Comparison of ENCODE assay signal across 8 cellular contexts in genomic region chr10:100827819-100828743, GRCh38.
A peak's percentile ranks its signal among the peaks of the same experiment; 100 is the strongest.
DNase-seq lines count a peak whose midpoint lies in the region; ATAC-seq and TF ChIP-seq lines count a peak whose summit lies in the region.

No MANE protein-coding gene starts in this region.

- peaks cover 4% of the 10 kb centered on the region for H3K36me3 Mint-ChIP-seq in T-helper 1 cell treated with Interleukin-12 subunit alpha and Interleukin-12 subunit beta and Interleukin-4 antibody, amounts not matched to agents 30 μg/mL and 1 μg/mL, for 36 hours (ENCODE audit: low read depth)
- H3K36me3 Mint-ChIP-seq in effector memory CD8-positive, alpha-beta T cell (ENCODE audit: insufficient read depth): no peaks in the 10 kb centered on the region
- no peaks in the 10 kb centered on the region for H3K36me3 Mint-ChIP-seq in natural killer cell

- H3K27ac ChIP-seq in 22Rv1: peak overlapping the region; percentile 37

- peak; percentile 55 for ATAC-seq in effector memory CD8-positive, alpha-beta T cell (replicated peaks)
- peak; percentile 54 to 70 (median 68) for ATAC-seq in natural killer cell

- H3K9me3 Mint-ChIP-seq in T-helper 1 cell treated with Interleukin-12 subunit alpha and Interleukin-12 subunit beta and Interleukin-4 antibody, amounts not matched to agents 30 μg/mL and 1 μg/mL, for 36 hours: no peaks in the 10 kb centered on the region
- no peaks in the 10 kb centered on the region for H3K9me3 Mint-ChIP-seq in effector memory CD8-positive, alpha-beta T cell
- H3K9me3 Mint-ChIP-seq in natural killer cell: no peaks in the 10 kb centered on the region

- H3K27ac Mint-ChIP-seq in T-helper 1 cell treated with Interleukin-12 subunit alpha and Interleukin-12 subunit beta and Interleukin-4 antibody, amounts not matched to agents 30 μg/mL and 1 μg/mL, for 36 hours: peak overlapping the region; percentile 52
- H3K27ac Mint-ChIP-seq in effector memory CD8-positive, alpha-beta T cell: peak overlapping the region; percentile 13 to 47
- H3K27ac Mint-ChIP-seq in natural killer cell: peak overlapping the region in 1 of 2 donors; percentile 79

- TF ChIP-seq CTCF in 22Rv1 (IDR thresholded peaks at IDR 0.05): peak; percentile 47
- peak; percentile 28; the same call in 1 of the 2 replicates for TF ChIP-seq CTCF in GM12874 (IDR thresholded peaks at IDR 0.05; ENCODE audit: insufficient read depth, low read depth, low read length)
- no peak for TF ChIP-seq CTCF in natural killer cell (IDR thresholded peaks at IDR 0.05)

- intact Hi-C loops in natural killer cell (cut with micrococcal nuclease): loop anchor here (5.0 kb wide), 2 partner anchors 156 to 266 kb away; no protein-coding TSS in a partner anchor

- peak overlapping the region; percentile 77 for H3K4me3 Mint-ChIP-seq in T-helper 1 cell treated with Interleukin-12 subunit alpha and Interleukin-12 subunit beta and Interleukin-4 antibody, amounts not matched to agents 30 μg/mL and 1 μg/mL, for 36 hours
- H3K4me3 Mint-ChIP-seq in effector memory CD8-positive, alpha-beta T cell: peak overlapping the region; percentile 88 to 90
- peak overlapping the region; percentile 79 for H3K4me3 Mint-ChIP-seq in natural killer cell

- peaks cover 17% of the 10 kb centered on the region for H3K4me1 Mint-ChIP-seq in T-helper 1 cell treated with Interleukin-12 subunit alpha and Interleukin-12 subunit beta and Interleukin-4 antibody, amounts not matched to agents 30 μg/mL and 1 μg/mL, for 36 hours (ENCODE audit: low read depth)
- peaks cover 13 to 32% of the 10 kb centered on the region in 2 donors for H3K4me1 Mint-ChIP-seq in effector memory CD8-positive, alpha-beta T cell (ENCODE audit: low read depth in 2 of 2)
- peaks cover 25 to 48% of the 10 kb centered on the region in 2 donors for H3K4me1 Mint-ChIP-seq in natural killer cell

- peak in 2 of 3 experiments; percentile 11 to 22 for DNase-seq in effector memory CD8-positive, alpha-beta T cell
- peak; percentile 43 for DNase-seq in natural killer cell
- no peak for DNase-seq in dedifferentiated amniotic fluid mesenchymal stem cell (ENCODE audit: extremely low spot score)
- DNase-seq in NCI-H524 treated with DMSO at 0.1 percent for 48 hours (lab: John Stamatoyannopoulos, UW): no peak
- DNase-seq in pons (ENCODE audit: low spot score): no peak

- H3K27me3 Mint-ChIP-seq in T-helper 1 cell treated with Interleukin-12 subunit alpha and Interleukin-12 subunit beta and Interleukin-4 antibody, amounts not matched to agents 30 μg/mL and 1 μg/mL, for 36 hours (ENCODE audit: low read depth): peaks cover 85% of the 10 kb centered on the region
- peaks cover 40 to 96% of the 10 kb centered on the region in 2 donors for H3K27me3 Mint-ChIP-seq in effector memory CD8-positive, alpha-beta T cell
- peaks cover 66 to 68% of the 10 kb centered on the region in 2 donors for H3K27me3 Mint-ChIP-seq in natural killer cell (ENCODE audit: low read depth in 2 of 2)

Comparison
In these comparisons a context has a peak if more than half of its experiments do, and no peak if none do; other contexts are left out.
1. DNase-seq: peak in effector memory CD8-positive, alpha-beta T cell (2 of 3) and natural killer cell (single experiment); none in dedifferentiated amniotic fluid mesenchymal stem cell (single experiment), NCI-H524 treated with DMSO at 0.1 percent for 48 hours (single experiment) and pons (single experiment).
2. Peak in every context shown above with its lines, with median percentiles within 50 percentile points of each other: H3K4me3 Mint-ChIP-seq.